In genomic region chr2:222862068-222862914, GRCh38 we compare ENCODE assay signal across 1 cellular context.
A peak's percentile ranks its signal among the peaks of the same experiment; 100 is the strongest.
TF ChIP-seq lines count a peak whose summit lies in the region.

No MANE protein-coding gene starts in this region.

TF ChIP-seq in HepG2, 621 proteins besides CTCF, POLR2A, EP300 and RAD21 (continued from another document):
- 0 out of 2 replicates have a peak, but pooled peaks have one; percentile 25 for TF ChIP-seq NAIF1 (CRISPR knock-in tag; IDR thresholded peaks at IDR 0.05; ENCODE audit: borderline replicate concordance)
- TF ChIP-seq KLF6 (CRISPR knock-in tag; IDR thresholded peaks at IDR 0.05) = 0 out of 2 replicates have a peak, but pooled peaks have one; percentile 7
- TF ChIP-seq ZNF792 (CRISPR knock-in tag; IDR thresholded peaks at IDR 0.05) = 0 out of 2 replicates have a peak, but pooled peaks have one; percentile 30
- peak; percentile 71 for TF ChIP-seq NR2F6 (IDR thresholded peaks at IDR 0.05)
- TF ChIP-seq NR2F6 (CRISPR knock-in tag; IDR thresholded peaks at IDR 0.05) = no peak
- 0 out of 2 replicates have a peak, but pooled peaks have one; percentile 17 for TF ChIP-seq POGZ (CRISPR knock-in tag; IDR thresholded peaks at IDR 0.05)
- TF ChIP-seq JUND (CRISPR knock-in tag; IDR thresholded peaks at IDR 0.05) = no peak
- TF ChIP-seq MZF1 (CRISPR knock-in tag; IDR thresholded peaks at IDR 0.05; ENCODE audit: borderline replicate concordance) = no peak
- 0 out of 2 replicates have a peak, but pooled peaks have one; percentile 34 for TF ChIP-seq NCOR1 (IDR thresholded peaks at IDR 0.05; ENCODE audit: borderline replicate concordance, low read length)
- no peak for TF ChIP-seq NONO (IDR thresholded peaks at IDR 0.05)
- TF ChIP-seq NONO (CRISPR knock-in tag; conservative IDR thresholded peaks at IDR 0.05) = 0 out of 2 replicates have a peak, but pooled peaks have one; percentile 26
- 0 out of 2 replicates have a peak, but pooled peaks have one; percentile 11 for TF ChIP-seq FOXO4 (CRISPR knock-in tag; conservative IDR thresholded peaks at IDR 0.05)
- TF ChIP-seq GFI1 (CRISPR knock-in tag; IDR thresholded peaks at IDR 0.05; ENCODE audit: borderline replicate concordance) = peak; percentile 73; the same call in 1 of the 2 replicates
- no peak for TF ChIP-seq ZFP1 (CRISPR knock-in tag; IDR thresholded peaks at IDR 0.05)
- 0 out of 2 replicates have a peak, but pooled peaks have one; percentile 62 for TF ChIP-seq SIN3A (IDR thresholded peaks at IDR 0.05; ENCODE audit: borderline replicate concordance, low read depth, low read length)
- 0 out of 2 replicates have a peak, but pooled peaks have one; percentile 45 for TF ChIP-seq ZNF510 (CRISPR knock-in tag; IDR thresholded peaks at IDR 0.05; ENCODE audit: low read depth)
- no peak for TF ChIP-seq ZNF234 (CRISPR knock-in tag; conservative IDR thresholded peaks at IDR 0.05)
- no peak for TF ChIP-seq SP2 (CRISPR knock-in tag; IDR thresholded peaks at IDR 0.05)
- TF ChIP-seq TARDBP (CRISPR knock-in tag; IDR thresholded peaks at IDR 0.05) = peak; percentile 26; the same call in 1 of the 2 replicates
- 0 out of 2 replicates have a peak, but pooled peaks have one; percentile 4 for TF ChIP-seq FOXP4 (CRISPR knock-in tag; IDR thresholded peaks at IDR 0.05)
- TF ChIP-seq ONECUT2 (CRISPR knock-in tag; IDR thresholded peaks at IDR 0.05) = no peak
- TF ChIP-seq TGIF2 (CRISPR knock-in tag; IDR thresholded peaks at IDR 0.05) = 0 out of 2 replicates have a peak, but pooled peaks have one; percentile 72
- peak; percentile 27; the same call in 1 of the 2 replicates for TF ChIP-seq GLI4 (CRISPR knock-in tag; IDR thresholded peaks at IDR 0.05; ENCODE audit: borderline replicate concordance)
- 0 out of 2 replicates have a peak, but pooled peaks have one; percentile 59 for TF ChIP-seq ZNF615 (CRISPR knock-in tag; IDR thresholded peaks at IDR 0.05; ENCODE audit: borderline replicate concordance)
- TF ChIP-seq ZBTB34 (CRISPR knock-in tag; IDR thresholded peaks at IDR 0.05) = 0 out of 2 replicates have a peak, but pooled peaks have one; percentile 62
- TF ChIP-seq MED1 (CRISPR knock-in tag; IDR thresholded peaks at IDR 0.05) = peak; percentile 20; the same call in 1 of the 2 replicates
- TF ChIP-seq MXI1 (IDR thresholded peaks at IDR 0.05; ENCODE audit: borderline replicate concordance, low read depth, low read length) = 0 out of 3 replicates have a peak, but pooled peaks have one; percentile 9
- peak in 1 of 2 experiments; percentile 13; a peak in 1 of 4 replicates for TF ChIP-seq REST (IDR thresholded peaks at IDR 0.05; ENCODE audit: borderline replicate concordance in 1 of 2, low read depth in 1 of 2, low read length in 2 of 2)
- 0 out of 2 replicates have a peak, but pooled peaks have one; percentile 6 for TF ChIP-seq KAT8 (CRISPR knock-in tag; IDR thresholded peaks at IDR 0.05)
- no peak for TF ChIP-seq HHEX (CRISPR knock-in tag; IDR thresholded peaks at IDR 0.05)
- 0 out of 2 replicates have a peak, but pooled peaks have one; percentile 0 for TF ChIP-seq FOSL2 (CRISPR knock-in tag; IDR thresholded peaks at IDR 0.05)
- 0 out of 4 replicates have a peak, but pooled peaks of 1 of the 2 experiments have one; percentile 14 for TF ChIP-seq NR2F1 (CRISPR knock-in tag; IDR thresholded peaks at IDR 0.05)
- TF ChIP-seq TEAD2 (CRISPR knock-in tag; IDR thresholded peaks at IDR 0.05) = no peak
- TF ChIP-seq ZNF17 (CRISPR knock-in tag; IDR thresholded peaks at IDR 0.05) = 0 out of 2 replicates have a peak, but pooled peaks have one; percentile 46
- TF ChIP-seq HMGXB3 (CRISPR knock-in tag; IDR thresholded peaks at IDR 0.05; ENCODE audit: borderline replicate concordance) = no peak
- TF ChIP-seq ASH2L (IDR thresholded peaks at IDR 0.05; ENCODE audit: insufficient read length, low read depth, low read length) = peak; percentile 4
- TF ChIP-seq ZNF629 (CRISPR knock-in tag; conservative IDR thresholded peaks at IDR 0.05) = peak; percentile 47
- peak; percentile 51 for TF ChIP-seq HNF4A (CRISPR knock-in tag; IDR thresholded peaks at IDR 0.05)
- TF ChIP-seq SP5 (CRISPR knock-in tag; IDR thresholded peaks at IDR 0.05; ENCODE audit: borderline replicate concordance, low read depth) = peak; percentile 3; the same call in 1 of the 2 replicates
